28 cellular contexts compared by ENCODE assay signal in the genomic region with DNA sequence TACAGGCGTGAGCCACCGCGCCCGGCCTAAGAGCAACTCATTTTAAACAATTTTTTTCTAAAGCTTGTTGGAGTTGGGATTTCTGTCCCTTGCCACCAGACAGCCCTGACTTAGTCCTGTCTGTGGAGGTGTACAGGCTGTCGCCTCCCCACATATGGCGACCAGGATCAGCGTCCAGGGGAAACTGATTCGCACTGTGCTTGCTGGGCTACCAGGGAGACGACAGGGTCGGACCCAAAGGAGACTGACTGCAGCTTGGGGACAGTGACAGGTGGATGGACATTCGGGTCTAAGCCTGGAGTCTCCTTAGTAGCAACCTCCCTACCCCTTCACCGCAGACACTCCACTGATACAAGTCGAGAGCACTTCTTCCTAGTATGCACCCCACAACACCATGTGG.
"Had no signal": no experiment of that assay in that cellular context is flagged by ENCODE, and none has a peak within 500 bp of the region (broad histone marks: within the 10 kb centered on the region; RNA-seq: fewer than 3 reads in every experiment).

No MANE protein-coding gene starts in this region.

- ATAC-seq: activated CD4-positive, CD25-positive, alpha-beta regulatory T cell treated with anti-CD3 and anti-CD28 coated beads, Interleukin-2, amount 50 U/mL, for 24 hours; activated naive CD4-positive, alpha-beta T cell treated with anti-CD3 and anti-CD28 coated beads, Interleukin-2, amount 50 U/mL, for 72 hours; heart left ventricle; mucosa of descending colon; natural killer cell treated with Interleukin-12 subunit alpha and Interleukin-12 subunit beta and Interleukin-15 and Interleukin-18, amount 100 ng/mL, for 72 hours; right lobe of liver had no signal

- H3K9me3 Mint-ChIP-seq: activated CD4-positive, alpha-beta memory T cell treated with anti-CD3 and anti-CD28 coated beads for 36 hours; activated CD4-positive, alpha-beta T cell treated with anti-CD3 and anti-CD28 coated beads, Interleukin-2, amount 10 ng/mL, durations not matched to agents 24 days and 14 days; activated naive CD4-positive, alpha-beta T cell treated with anti-CD3 and anti-CD28 coated beads, Interleukin-2, amount 50 U/mL, for 72 hours; activated T-helper 1 cell treated with anti-CD3 and anti-CD28 coated beads, Interleukin-12 subunit alpha, Interleukin-12 subunit beta, Interleukin-2, Interleukin-4 antibody, amounts not matched to agents 30 ng/mL and 10 ng/mL and 1 ng/mL, durations not matched to agents 14 hours and 24 hours and 36 hours; central memory CD8-positive, alpha-beta T cell; natural killer cell treated with Interleukin-12 subunit alpha and Interleukin-12 subunit beta and Interleukin-15 and Interleukin-18, amount 100 ng/mL, for 72 hours had no signal

- DNase-seq: activated CD4-positive, alpha-beta memory T cell treated with anti-CD3 and anti-CD28 coated beads for 36 hours; activated CD4-positive, alpha-beta T cell treated with anti-CD3 and anti-CD28 coated beads, Interleukin-2, amount 10 ng/mL, durations not matched to agents 24 days and 14 days; activated CD8-positive, alpha-beta memory T cell treated with anti-CD3 and anti-CD28 coated beads, Interleukin-2, amount 50 U/mL, for 4 hours; activated gamma-delta T cell treated with Interleukin-2 at 50 U/mL for 16 hours; activated T-cell treated with anti-CD3 and anti-CD28 coated beads, Interleukin-2, amount 50 U/mL, for 1 hour; effector memory CD4-positive, alpha-beta T cell; foreskin fibroblast; left ventricle myocardium inferior; mucosa of descending colon; small intestine; stimulated activated CD4-positive, alpha-beta T cell treated with anti-CD3 and anti-CD28 coated beads, Interleukin-1b, Interleukin-23, amount 100 ng/mL, for 48 hours; stimulated activated CD4-positive, alpha-beta T cell treated with anti-CD3 and anti-CD28 coated beads, Interleukin-4, amount 100 ng/mL, for 4 hours; stimulated activated CD8-positive, alpha-beta memory T cell treated with anti-CD3 and anti-CD28 coated beads, Interleukin-4, amount 100 ng/mL, for 48 hours; stimulated activated naive CD4-positive, alpha-beta T cell; T-helper 9 cell; WERI-Rb-1 had no signal

- H3K4me3 ChIP-seq: breast epithelium, dorsolateral prefrontal cortex, heart left ventricle, left ventricle myocardium inferior, mucosa of descending colon, right lobe of liver, SK-N-MC, tibial nerve had no signal

- H3K27ac ChIP-seq: breast epithelium, heart left ventricle, left ventricle myocardium inferior, right lobe of liver, SK-N-MC, tibial nerve, WERI-Rb-1 had no signal

- H3K4me1 ChIP-seq: breast epithelium, heart left ventricle, right lobe of liver, tibial nerve had no signal

- H3K36me3 Mint-ChIP-seq: natural killer cell treated with Interleukin-12 subunit alpha and Interleukin-12 subunit beta and Interleukin-15 and Interleukin-18, amount 100 ng/mL, for 72 hours had no signal

- H3K4me3 Mint-ChIP-seq: activated CD4-positive, alpha-beta memory T cell treated with anti-CD3 and anti-CD28 coated beads for 36 hours; activated CD4-positive, alpha-beta T cell treated with anti-CD3 and anti-CD28 coated beads, Interleukin-2, amount 10 ng/mL, durations not matched to agents 24 days and 14 days; activated T-helper 1 cell treated with anti-CD3 and anti-CD28 coated beads, Interleukin-12 subunit alpha, Interleukin-12 subunit beta, Interleukin-2, Interleukin-4 antibody, amounts not matched to agents 30 ng/mL and 10 ng/mL and 1 ng/mL, durations not matched to agents 14 hours and 24 hours and 36 hours; central memory CD8-positive, alpha-beta T cell; natural killer cell treated with Interleukin-12 subunit alpha and Interleukin-12 subunit beta and Interleukin-15 and Interleukin-18, amount 100 ng/mL, for 72 hours had no signal

- H3K9me3 ChIP-seq: breast epithelium, heart left ventricle, left ventricle myocardium inferior, mucosa of descending colon, right lobe of liver, tibial nerve had no signal

- H3K27ac Mint-ChIP-seq: activated CD4-positive, alpha-beta memory T cell treated with anti-CD3 and anti-CD28 coated beads for 36 hours; activated CD4-positive, alpha-beta T cell treated with anti-CD3 and anti-CD28 coated beads, Interleukin-2, amount 10 ng/mL, durations not matched to agents 24 days and 14 days; activated T-helper 1 cell treated with anti-CD3 and anti-CD28 coated beads, Interleukin-12 subunit alpha, Interleukin-12 subunit beta, Interleukin-2, Interleukin-4 antibody, amounts not matched to agents 30 ng/mL and 10 ng/mL and 1 ng/mL, durations not matched to agents 14 hours and 24 hours and 36 hours; natural killer cell treated with Interleukin-12 subunit alpha and Interleukin-12 subunit beta and Interleukin-15 and Interleukin-18, amount 100 ng/mL, for 72 hours; progenitor cell of endocrine pancreas had no signal

- H3K27me3 ChIP-seq: breast epithelium, dorsolateral prefrontal cortex, heart left ventricle, right lobe of liver, tibial nerve had no signal

- H3K27me3 Mint-ChIP-seq: activated CD4-positive, alpha-beta memory T cell treated with anti-CD3 and anti-CD28 coated beads for 36 hours; activated CD4-positive, alpha-beta T cell treated with anti-CD3 and anti-CD28 coated beads, Interleukin-2, amount 10 ng/mL, durations not matched to agents 24 days and 14 days; central memory CD8-positive, alpha-beta T cell; natural killer cell treated with Interleukin-12 subunit alpha and Interleukin-12 subunit beta and Interleukin-15 and Interleukin-18, amount 100 ng/mL, for 72 hours; progenitor cell of endocrine pancreas had no signal
